ENCODE assay signal across 10 cellular contexts in the genomic region with DNA sequence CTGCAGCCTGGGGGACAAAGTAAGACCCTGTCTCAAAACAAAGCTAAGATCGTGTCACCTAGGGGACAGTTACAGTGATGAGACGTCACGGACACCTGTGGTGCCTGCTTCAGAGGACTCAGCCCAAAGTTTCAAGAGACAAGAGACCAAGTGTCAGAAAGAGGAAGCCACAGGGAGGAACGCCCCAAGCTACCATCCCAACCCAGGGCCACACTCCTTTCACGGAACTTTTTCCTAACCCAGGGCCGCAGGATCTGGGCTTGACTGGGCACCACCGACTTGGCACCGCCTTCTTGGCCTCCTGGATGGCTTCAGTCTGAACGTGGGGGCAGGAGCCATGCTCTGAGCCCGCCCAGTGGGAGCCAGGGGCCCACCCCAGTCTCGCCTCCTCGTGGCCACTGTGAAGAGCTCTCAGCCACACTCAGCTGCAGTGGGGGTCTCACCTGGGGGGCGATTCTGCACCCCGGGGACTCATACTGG. TPM values are rescaled to one million over a fixed set of nuclear protein-coding genes. Genes with fewer than 3 reads are reported as not detected.
DNase-seq lines count a peak whose midpoint lies in the region; ATAC-seq and TF ChIP-seq lines count a peak whose summit lies in the region.
"Had no signal": no experiment of that assay in that cellular context is flagged by ENCODE, and none has a peak within 500 bp of the region (broad histone marks: within the 10 kb centered on the region; RNA-seq: fewer than 3 reads in every experiment).

No MANE protein-coding gene starts in this region.

- ATAC-seq in activated CD4-positive, CD25-positive, alpha-beta regulatory T cell treated with anti-CD3 and anti-CD28 coated beads, Interleukin-2, amount 50 U/mL, for 24 hours = no peak

- POLR2A ChIA-PET in PC-9 (lab: Charles Lee; ENCODE audit: unreplicated experiment) = no interaction called here

- TF ChIP-seq CTCF in left ventricle myocardium inferior (IDR thresholded peaks at IDR 0.05; ENCODE audit: borderline replicate concordance) = no peak
- no peak for TF ChIP-seq CTCF in PC-9 (conservative IDR thresholded peaks at IDR 0.05)

- H3K27me3 ChIP-seq in left ventricle myocardium inferior (ENCODE audit: low read depth) (no peaks in the 10 kb centered on the region), PC-9 (ENCODE audit: insufficient read depth, low read depth) (no peaks in the 10 kb centered on the region)
- H3K27me3 ChIP-seq: SJSA1 had no signal

- DNase-seq in left ventricle myocardium inferior (no peak), cardiac septum (ENCODE audit: low spot score) (no peak), PC-9 (no peak), germinal center (ENCODE audit: low spot score) (peak; percentile 67), islet precursor cell (no peak), RKO (ENCODE audit: low spot score) (no peak), A172 (ENCODE audit: low spot score) (no peak)
- DNase-seq: left cardiac atrium had no signal

- H3K27ac ChIP-seq in left ventricle myocardium inferior (replicated peaks) (peak overlapping the region; percentile 9), PC-9 (0 out of 2 replicates have a peak overlapping the region, but pooled peaks have one; percentile 32)
- H3K27ac ChIP-seq: SJSA1 had no signal

- CTCF ChIA-PET in PC-9 (lab: Charles Lee) = no interaction called here

- H4K20me1 ChIP-seq in PC-9 (ENCODE audit: insufficient read depth) = no peaks in the 10 kb centered on the region

- BruUV-seq in PC-9 (replicated peaks; lab: Mats Ljungman, UMichigan) = no TSS peak

- H3K79me2 ChIP-seq in PC-9 (ENCODE audit: low read depth) = no peaks in the 10 kb centered on the region; the same call in 1 of the 2 replicates

- H3K4me3 ChIP-seq in left ventricle myocardium inferior (no peak overlapping the region), PC-9 (no peak overlapping the region)
- H3K4me3 ChIP-seq: SJSA1 had no signal

- intact Hi-C loops in left ventricle myocardium inferior (cut with micrococcal nuclease) = no loop called here
- intact Hi-C loops in cardiac septum (cut with DNase I) = no loop called here
- intact Hi-C loops in PC-9 (cut with micrococcal nuclease; ENCODE audit: unreplicated experiment) = no loop called here

- H3K4me1 ChIP-seq in left ventricle myocardium inferior = peaks cover 63% of the 10 kb centered on the region
- H3K4me1 ChIP-seq in PC-9 (replicated peaks; ENCODE audit: insufficient read depth) = peaks cover 36% of the 10 kb centered on the region

- no peak overlapping the region; the same call in 1 of the 2 replicates for H3K4me2 ChIP-seq in PC-9

- H3K9me3 ChIP-seq in left ventricle myocardium inferior (replicated peaks) (no peaks in the 10 kb centered on the region), PC-9 (ENCODE audit: insufficient read depth, low read depth) (no peaks in the 10 kb centered on the region)
- H3K9me3 ChIP-seq: SJSA1 had no signal

- H3K9me2 ChIP-seq in PC-9 (ENCODE audit: insufficient read depth) = no peaks in the 10 kb centered on the region

- H2AFZ ChIP-seq in PC-9 = no peak overlapping the region

- peaks cover 13% of the 10 kb centered on the region for H3K36me3 ChIP-seq in left ventricle myocardium inferior
- no peaks in the 10 kb centered on the region for H3K36me3 ChIP-seq in PC-9 (ENCODE audit: low read depth)

- peaks cover 13% of the 10 kb centered on the region; the same call in 1 of the 2 replicates for H3F3A ChIP-seq in PC-9 (ENCODE audit: insufficient read depth, low read depth)

RNA-seq across cellular contexts. Expression of a gene that starts 8.5 kb away (rescaled TPM):
- total RNA-seq in left ventricle myocardium inferior = 16.1 TPM
- total RNA-seq in cardiac septum = 17.0 TPM
- 22.8 and 28.9 TPM in 2 replicates for total RNA-seq in PC-9 (2021)
- 17.4 and 21.5 TPM in 2 replicates for total RNA-seq in A172 (2014; rRNA removed; shearing (Covaris generic))

RNA-seq across cellular contexts. Expression of a gene that starts 9.1 kb away (rescaled TPM):
- total RNA-seq in left ventricle myocardium inferior = 2.8 TPM
- total RNA-seq in cardiac septum = 4.3 TPM
- total RNA-seq in PC-9 (2021) = 1.5 and 2.4 TPM in 2 replicates
- total RNA-seq in A172 (2014; rRNA removed; shearing (Covaris generic)) = 2.7 and 2.8 TPM in 2 replicates

RNA-seq across cellular contexts. Expression of a gene that starts 36.6 kb away (rescaled TPM):
- total RNA-seq in left ventricle myocardium inferior (200 TPM), cardiac septum (122 TPM), PC-9 (2021) (132 and 166 TPM in 2 replicates)
- total RNA-seq in A172 (2014; rRNA removed; shearing (Covaris generic)) = 40.4 and 53.8 TPM in 2 replicates
